Comparison of ENCODE assay signal across 12 cellular contexts in the genomic region with DNA sequence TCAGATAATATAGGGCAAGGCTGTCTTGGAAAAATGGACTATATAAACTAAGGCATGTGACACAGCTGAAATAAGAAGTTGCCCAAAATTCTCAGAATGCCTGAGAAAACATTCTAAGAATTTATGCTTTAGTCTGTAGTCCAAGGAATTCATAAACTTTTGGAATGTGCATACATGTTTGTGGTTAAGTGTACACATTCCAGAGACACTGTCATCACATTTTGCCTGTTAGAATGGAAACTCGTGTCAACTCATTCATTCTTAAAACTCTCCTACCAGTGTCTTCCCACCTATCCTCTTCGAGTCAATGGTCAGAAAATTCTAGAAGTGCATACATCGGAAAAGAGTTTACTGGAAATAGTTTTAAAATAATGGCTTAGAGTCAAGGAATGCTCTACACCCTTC.
DNase-seq lines count a peak whose midpoint lies in the region; ATAC-seq and TF ChIP-seq lines count a peak whose summit lies in the region.
"Had no signal": no experiment of that assay in that cellular context is flagged by ENCODE, and none has a peak within 500 bp of the region (broad histone marks: within the 10 kb centered on the region; RNA-seq: fewer than 3 reads in every experiment).

No MANE protein-coding gene starts in this region.

- ATAC-seq in SK-N-SH treated with all-trans-retinoic acid at 6 μM for 48 hours (peak; percentile 89), foreskin keratinocyte (no peak), GM19463 (IDR thresholded peaks at IDR 0.05; ENCODE audit: unreplicated experiment) (no peak)
- ATAC-seq: activated naive CD4-positive, alpha-beta T cell treated with anti-CD3 and anti-CD28 coated beads, Interleukin-2, amount 50 U/mL, for 72 hours had no signal

- 41% methylated on average over 3 of the region's 3 CpGs for WGBS in smooth muscle cell (ENCODE audit: low lambda C conversion rate)

- H3K4me2 ChIP-seq in smooth muscle cell: peak overlapping the region; percentile 24

- H3K79me2 ChIP-seq in smooth muscle cell (ENCODE audit: low read depth): no peaks in the 10 kb centered on the region

- no peak overlapping the region for H3K4me3 ChIP-seq in smooth muscle cell
- H3K4me3 ChIP-seq: dorsolateral prefrontal cortex had no signal

- H3K9me3 ChIP-seq in smooth muscle cell (replicated peaks; ENCODE audit: low read depth): no peaks in the 10 kb centered on the region

- H3K4me1 ChIP-seq in foreskin keratinocyte: no peaks in the 10 kb centered on the region
- peaks cover 13% of the 10 kb centered on the region for H3K4me1 ChIP-seq in smooth muscle cell (ENCODE audit: low read depth)

- DNase-seq in GM04504 (ENCODE audit: low read depth) (peak; percentile 70), foreskin keratinocyte (peak; percentile 40 to 58), smooth muscle cell (lab: John Stamatoyannopoulos, UW; ENCODE audit: unreplicated experiment) (no peak), islet precursor cell (no peak), NCI-H2227 treated with DMSO at 0.1 percent for 48 hours (lab: John Stamatoyannopoulos, UW) (no peak), NCI-H69 (lab: John Stamatoyannopoulos, UW) (no peak)
- DNase-seq: dorsolateral prefrontal cortex, Karpas-422, mesendoderm had no signal

- H3K36me3 ChIP-seq in smooth muscle cell (ENCODE audit: low read depth): no peaks in the 10 kb centered on the region

- no peaks in the 10 kb centered on the region for H3F3A ChIP-seq in smooth muscle cell (ENCODE audit: low read depth)

- H3K27ac ChIP-seq in foreskin keratinocyte: no peak overlapping the region
- peak overlapping the region; percentile 51 for H3K27ac ChIP-seq in smooth muscle cell (ENCODE audit: low read depth)
- H3K27ac ChIP-seq: dorsolateral prefrontal cortex had no signal

- H3K27me3 ChIP-seq in foreskin keratinocyte: no peaks in the 10 kb centered on the region
- H3K27me3 ChIP-seq in smooth muscle cell (ENCODE audit: low read depth): no peaks in the 10 kb centered on the region
- H3K27me3 ChIP-seq: dorsolateral prefrontal cortex had no signal

- no peak overlapping the region for H2AFZ ChIP-seq in smooth muscle cell (ENCODE audit: low read depth)

- no peaks in the 10 kb centered on the region for H4K20me1 ChIP-seq in smooth muscle cell (ENCODE audit: low read depth)

- no peak overlapping the region for H3K9ac ChIP-seq in smooth muscle cell (ENCODE audit: low read depth)

- TF ChIP-seq CTCF in foreskin keratinocyte (conservative IDR thresholded peaks at IDR 0.05) (no peak), smooth muscle cell (IDR thresholded peaks at IDR 0.05; ENCODE audit: borderline replicate concordance, insufficient read depth, poor library complexity, severe bottlenecking) (no peak)

TF ChIP-seq in SK-N-SH treated with all-trans-retinoic acid at 6 μM for 48 hours, 23 proteins besides CTCF, POLR2A, EP300 and RAD21 (continues in another document):
- TF ChIP-seq TCF4 (CRISPR knock-in tag; IDR thresholded peaks at IDR 0.05; ENCODE audit: borderline replicate concordance): no peak
- TF ChIP-seq, protein P1, sequence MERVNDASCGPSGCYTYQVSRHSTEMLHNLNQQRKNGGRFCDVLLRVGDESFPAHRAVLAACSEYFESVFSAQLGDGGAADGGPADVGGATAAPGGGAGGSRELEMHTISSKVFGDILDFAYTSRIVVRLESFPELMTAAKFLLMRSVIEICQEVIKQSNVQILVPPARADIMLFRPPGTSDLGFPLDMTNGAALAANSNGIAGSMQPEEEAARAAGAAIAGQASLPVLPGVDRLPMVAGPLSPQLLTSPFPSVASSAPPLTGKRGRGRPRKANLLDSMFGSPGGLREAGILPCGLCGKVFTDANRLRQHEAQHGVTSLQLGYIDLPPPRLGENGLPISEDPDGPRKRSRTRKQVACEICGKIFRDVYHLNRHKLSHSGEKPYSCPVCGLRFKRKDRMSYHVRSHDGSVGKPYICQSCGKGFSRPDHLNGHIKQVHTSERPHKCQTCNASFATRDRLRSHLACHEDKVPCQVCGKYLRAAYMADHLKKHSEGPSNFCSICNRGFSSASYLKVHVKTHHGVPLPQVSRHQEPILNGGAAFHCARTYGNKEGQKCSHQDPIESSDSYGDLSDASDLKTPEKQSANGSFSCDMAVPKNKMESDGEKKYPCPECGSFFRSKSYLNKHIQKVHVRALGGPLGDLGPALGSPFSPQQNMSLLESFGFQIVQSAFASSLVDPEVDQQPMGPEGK (CRISPR knock-in tag; IDR thresholded peaks at IDR 0.05; ENCODE audit: borderline replicate concordance): no peak; the same call in 1 of the 2 replicates
- no peak for TF ChIP-seq ZNF8 (CRISPR knock-in tag; IDR thresholded peaks at IDR 0.05)
- no peak for TF ChIP-seq ZC3H10 (CRISPR knock-in tag; IDR thresholded peaks at IDR 0.05)
- peak; percentile 59; the same call in 1 of the 2 replicates for TF ChIP-seq CSDC2 (CRISPR knock-in tag; IDR thresholded peaks at IDR 0.05)
- no peak for TF ChIP-seq GLIS3 (CRISPR knock-in tag; IDR thresholded peaks at IDR 0.05)
- peak; percentile 90 for TF ChIP-seq ISL1 (CRISPR knock-in tag; IDR thresholded peaks at IDR 0.05)
- TF ChIP-seq, protein P2, sequence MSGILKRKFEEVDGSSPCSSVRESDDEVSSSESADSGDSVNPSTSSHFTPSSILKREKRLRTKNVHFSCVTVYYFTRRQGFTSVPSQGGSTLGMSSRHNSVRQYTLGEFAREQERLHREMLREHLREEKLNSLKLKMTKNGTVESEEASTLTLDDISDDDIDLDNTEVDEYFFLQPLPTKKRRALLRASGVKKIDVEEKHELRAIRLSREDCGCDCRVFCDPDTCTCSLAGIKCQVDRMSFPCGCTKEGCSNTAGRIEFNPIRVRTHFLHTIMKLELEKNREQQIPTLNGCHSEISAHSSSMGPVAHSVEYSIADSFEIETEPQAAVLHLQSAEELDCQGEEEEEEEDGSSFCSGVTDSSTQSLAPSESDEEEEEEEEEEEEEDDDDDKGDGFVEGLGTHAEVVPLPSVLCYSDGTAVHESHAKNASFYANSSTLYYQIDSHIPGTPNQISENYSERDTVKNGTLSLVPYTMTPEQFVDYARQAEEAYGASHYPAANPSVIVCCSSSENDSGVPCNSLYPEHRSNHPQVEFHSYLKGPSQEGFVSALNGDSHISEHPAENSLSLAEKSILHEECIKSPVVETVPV (CRISPR knock-in tag; IDR thresholded peaks at IDR 0.05): no peak
- TF ChIP-seq OSR1 (CRISPR knock-in tag; IDR thresholded peaks at IDR 0.05): no peak
- TF ChIP-seq ESRRG (CRISPR knock-in tag; IDR thresholded peaks at IDR 0.05): no peak
- no peak for TF ChIP-seq TOX (CRISPR knock-in tag; IDR thresholded peaks at IDR 0.05; ENCODE audit: borderline replicate concordance)
- no peak for TF ChIP-seq ZNF565 (CRISPR knock-in tag; conservative IDR thresholded peaks at IDR 0.05; ENCODE audit: low read depth)
- TF ChIP-seq, protein P3, sequence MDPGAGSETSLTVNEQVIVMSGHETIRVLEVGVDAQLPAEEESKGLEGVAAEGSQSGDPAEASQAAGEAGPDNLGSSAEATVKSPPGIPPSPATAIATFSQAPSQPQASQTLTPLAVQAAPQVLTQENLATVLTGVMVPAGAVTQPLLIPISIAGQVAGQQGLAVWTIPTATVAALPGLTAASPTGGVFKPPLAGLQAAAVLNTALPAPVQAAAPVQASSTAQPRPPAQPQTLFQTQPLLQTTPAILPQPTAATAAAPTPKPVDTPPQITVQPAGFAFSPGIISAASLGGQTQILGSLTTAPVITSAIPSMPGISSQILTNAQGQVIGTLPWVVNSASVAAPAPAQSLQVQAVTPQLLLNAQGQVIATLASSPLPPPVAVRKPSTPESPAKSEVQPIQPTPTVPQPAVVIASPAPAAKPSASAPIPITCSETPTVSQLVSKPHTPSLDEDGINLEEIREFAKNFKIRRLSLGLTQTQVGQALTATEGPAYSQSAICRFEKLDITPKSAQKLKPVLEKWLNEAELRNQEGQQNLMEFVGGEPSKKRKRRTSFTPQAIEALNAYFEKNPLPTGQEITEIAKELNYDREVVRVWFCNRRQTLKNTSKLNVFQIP (CRISPR knock-in tag; IDR thresholded peaks at IDR 0.05; ENCODE audit: borderline replicate concordance, low read depth): no peak
- TF ChIP-seq, protein P4, sequence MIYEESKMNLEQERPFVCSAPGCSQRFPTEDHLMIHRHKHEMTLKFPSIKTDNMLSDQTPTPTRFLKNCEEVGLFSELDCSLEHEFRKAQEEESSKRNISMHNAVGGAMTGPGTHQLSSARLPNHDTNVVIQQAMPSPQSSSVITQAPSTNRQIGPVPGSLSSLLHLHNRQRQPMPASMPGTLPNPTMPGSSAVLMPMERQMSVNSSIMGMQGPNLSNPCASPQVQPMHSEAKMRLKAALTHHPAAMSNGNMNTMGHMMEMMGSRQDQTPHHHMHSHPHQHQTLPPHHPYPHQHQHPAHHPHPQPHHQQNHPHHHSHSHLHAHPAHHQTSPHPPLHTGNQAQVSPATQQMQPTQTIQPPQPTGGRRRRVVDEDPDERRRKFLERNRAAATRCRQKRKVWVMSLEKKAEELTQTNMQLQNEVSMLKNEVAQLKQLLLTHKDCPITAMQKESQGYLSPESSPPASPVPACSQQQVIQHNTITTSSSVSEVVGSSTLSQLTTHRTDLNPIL (CRISPR knock-in tag; IDR thresholded peaks at IDR 0.05; ENCODE audit: low read depth): peak; percentile 77; the same call in 1 of the 2 replicates
- TF ChIP-seq PPARA (CRISPR knock-in tag; IDR thresholded peaks at IDR 0.05; ENCODE audit: borderline replicate concordance): no peak
- TF ChIP-seq, protein P5, sequence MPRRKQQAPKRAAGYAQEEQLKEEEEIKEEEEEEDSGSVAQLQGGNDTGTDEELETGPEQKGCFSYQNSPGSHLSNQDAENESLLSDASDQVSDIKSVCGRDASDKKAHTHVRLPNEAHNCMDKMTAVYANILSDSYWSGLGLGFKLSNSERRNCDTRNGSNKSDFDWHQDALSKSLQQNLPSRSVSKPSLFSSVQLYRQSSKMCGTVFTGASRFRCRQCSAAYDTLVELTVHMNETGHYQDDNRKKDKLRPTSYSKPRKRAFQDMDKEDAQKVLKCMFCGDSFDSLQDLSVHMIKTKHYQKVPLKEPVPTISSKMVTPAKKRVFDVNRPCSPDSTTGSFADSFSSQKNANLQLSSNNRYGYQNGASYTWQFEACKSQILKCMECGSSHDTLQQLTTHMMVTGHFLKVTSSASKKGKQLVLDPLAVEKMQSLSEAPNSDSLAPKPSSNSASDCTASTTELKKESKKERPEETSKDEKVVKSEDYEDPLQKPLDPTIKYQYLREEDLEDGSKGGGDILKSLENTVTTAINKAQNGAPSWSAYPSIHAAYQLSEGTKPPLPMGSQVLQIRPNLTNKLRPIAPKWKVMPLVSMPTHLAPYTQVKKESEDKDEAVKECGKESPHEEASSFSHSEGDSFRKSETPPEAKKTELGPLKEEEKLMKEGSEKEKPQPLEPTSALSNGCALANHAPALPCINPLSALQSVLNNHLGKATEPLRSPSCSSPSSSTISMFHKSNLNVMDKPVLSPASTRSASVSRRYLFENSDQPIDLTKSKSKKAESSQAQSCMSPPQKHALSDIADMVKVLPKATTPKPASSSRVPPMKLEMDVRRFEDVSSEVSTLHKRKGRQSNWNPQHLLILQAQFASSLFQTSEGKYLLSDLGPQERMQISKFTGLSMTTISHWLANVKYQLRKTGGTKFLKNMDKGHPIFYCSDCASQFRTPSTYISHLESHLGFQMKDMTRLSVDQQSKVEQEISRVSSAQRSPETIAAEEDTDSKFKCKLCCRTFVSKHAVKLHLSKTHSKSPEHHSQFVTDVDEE (CRISPR knock-in tag; IDR thresholded peaks at IDR 0.05): no peak
- TF ChIP-seq ZFP30 (CRISPR knock-in tag; IDR thresholded peaks at IDR 0.05): no peak

Comparison
In these comparisons a context has a peak if more than half of its experiments do, and no peak if none do; other contexts are left out.
1. DNase-seq: peak in GM04504 (single experiment) and foreskin keratinocyte (2 of 2); none in smooth muscle cell (single experiment), islet precursor cell (single experiment), NCI-H2227 treated with DMSO at 0.1 percent for 48 hours (single experiment) and NCI-H69 (single experiment).